Comparison of ENCODE assay signal across 1 cellular context in the genomic region with DNA sequence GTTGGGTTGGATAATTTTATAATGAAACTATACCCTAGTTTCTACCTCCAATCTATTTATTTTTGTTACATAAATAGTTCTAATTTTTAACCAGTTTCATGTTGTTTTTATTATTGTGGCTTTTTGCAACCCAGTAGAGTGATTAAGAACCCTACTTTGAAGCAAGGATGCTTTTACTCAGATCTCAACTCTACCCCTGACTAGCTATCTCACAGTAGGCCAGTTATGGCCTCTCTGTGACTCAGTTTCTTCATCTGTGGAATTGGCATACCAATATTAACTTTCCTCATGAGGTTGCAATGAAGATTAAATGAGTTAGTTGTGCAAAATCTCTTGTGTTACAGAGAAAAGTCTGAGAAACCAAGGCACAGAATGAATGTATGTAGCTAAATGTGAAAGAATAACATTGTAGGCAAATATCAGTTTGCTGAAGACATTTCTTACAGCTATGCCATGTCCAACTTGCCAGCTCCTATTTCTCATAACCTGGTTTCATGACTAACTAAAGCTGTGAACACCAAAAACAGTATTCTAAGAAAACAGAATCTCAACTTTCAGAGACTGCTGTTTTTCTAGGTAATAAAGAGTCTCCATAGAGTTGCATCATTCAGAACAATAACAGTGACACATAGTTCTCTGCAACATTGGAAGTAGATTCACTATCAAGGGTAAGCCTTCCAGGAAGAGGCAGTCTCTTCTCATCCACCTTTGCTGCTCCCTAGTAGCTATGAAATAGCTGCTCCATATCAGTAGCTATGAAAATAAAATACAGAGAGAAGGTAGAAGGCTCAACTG.
TF ChIP-seq lines count a peak whose summit lies in the region.

No MANE protein-coding gene starts in this region.

TF ChIP-seq in WTC11, 78 proteins besides CTCF, POLR2A, EP300 and RAD21 (continued from another document):
- TF ChIP-seq NFYB (CRISPR knock-in tag; conservative IDR thresholded peaks at IDR 0.05; ENCODE audit: low read depth): no peak
- TF ChIP-seq NFE2L1 (CRISPR knock-in tag; IDR thresholded peaks at IDR 0.05): no peak
- TF ChIP-seq, protein P1, sequence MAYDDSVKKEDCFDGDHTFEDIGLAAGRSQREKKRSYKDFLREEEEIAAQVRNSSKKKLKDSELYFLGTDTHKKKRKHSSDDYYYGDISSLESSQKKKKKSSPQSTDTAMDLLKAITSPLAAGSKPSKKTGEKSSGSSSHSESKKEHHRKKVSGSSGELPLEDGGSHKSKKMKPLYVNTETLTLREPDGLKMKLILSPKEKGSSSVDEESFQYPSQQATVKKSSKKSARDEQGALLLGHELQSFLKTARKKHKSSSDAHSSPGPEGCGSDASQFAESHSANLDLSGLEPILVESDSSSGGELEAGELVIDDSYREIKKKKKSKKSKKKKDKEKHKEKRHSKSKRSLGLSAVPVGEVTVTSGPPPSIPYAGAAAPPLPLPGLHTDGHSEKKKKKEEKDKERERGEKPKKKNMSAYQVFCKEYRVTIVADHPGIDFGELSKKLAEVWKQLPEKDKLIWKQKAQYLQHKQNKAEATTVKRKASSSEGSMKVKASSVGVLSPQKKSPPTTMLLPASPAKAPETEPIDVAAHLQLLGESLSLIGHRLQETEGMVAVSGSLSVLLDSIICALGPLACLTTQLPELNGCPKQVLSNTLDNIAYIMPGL (CRISPR knock-in tag; IDR thresholded peaks at IDR 0.05): no peak
- TF ChIP-seq ZNF219 (CRISPR knock-in tag; IDR thresholded peaks at IDR 0.05; ENCODE audit: borderline replicate concordance): no peak
